20 cellular contexts compared by ENCODE assay signal in genomic region chr14:68160269-68160668, GRCh38.
DNase-seq lines count a peak whose midpoint lies in the region; TF ChIP-seq lines count a peak whose summit lies in the region.
"Had no signal": no experiment of that assay in that cellular context is flagged by ENCODE, and none has a peak within 500 bp of the region (broad histone marks: within the 10 kb centered on the region; RNA-seq: fewer than 3 reads in every experiment).

No MANE protein-coding gene starts in this region.

- DNase-seq in HAP-1 (ENCODE audit: low spot score in 2 of 2): peak; percentile 17 to 44
- no peak for DNase-seq in mesothelial cell of epicardium (ENCODE audit: low spot score in 2 of 2, unreplicated experiment in 2 of 2)
- no peak for DNase-seq in suprapubic skin (ENCODE audit: low spot score in 2 of 2)
- DNase-seq in stimulated activated CD4-positive, alpha-beta T cell treated with anti-CD3 and anti-CD28 coated beads, Interleukin-15, amount 100 ng/mL, for 24 hours: no peak
- no peak for DNase-seq in GM20000 (ENCODE audit: low spot score)
- no peak for DNase-seq in T-helper 1 cell
- DNase-seq: ACHN; C1 segment of cervical spinal cord; CD8-positive, alpha-beta memory T cell; DMS53; EL; NCI-H1105; NCI-H2081 treated with DMSO at 0.1 percent for 48 hours; NCI-H510A; NCI-H748 treated with DMSO at 0.1 percent for 48 hours; RPMI8226; SHP77 treated with DMSO at 0.1 percent for 48 hours had no signal

- in situ Hi-C loops in HAP-1 (cut with MboI; ENCODE audit: low sequenced_read_pairs): no loop called here

- TF ChIP-seq CTCF in VCaP (conservative IDR thresholded peaks at IDR 0.05) (no peak), mesothelial cell of epicardium (IDR thresholded peaks at IDR 0.05; ENCODE audit: unreplicated experiment) (no peak), suprapubic skin (IDR thresholded peaks at IDR 0.05) (no peak), GM20000 (IDR thresholded peaks at IDR 0.05; ENCODE audit: extremely low read depth, missing control alignments) (no peak)

- H3K27ac Mint-ChIP-seq in mesothelial cell of epicardium: peak overlapping the region; percentile 86
- H3K27ac Mint-ChIP-seq: CD8-positive, alpha-beta memory T cell; GM23338 had no signal

- H3K27ac ChIP-seq in VCaP: peak overlapping the region; percentile 4; the same call in 1 of the 2 replicates
- peak overlapping the region; percentile 66 for H3K27ac ChIP-seq in suprapubic skin

- TF ChIP-seq EP300 in suprapubic skin (IDR thresholded peaks at IDR 0.05): no peak

- H3K27me3 Mint-ChIP-seq in mesothelial cell of epicardium (ENCODE audit: low read depth): no peaks in the 10 kb centered on the region
- H3K27me3 Mint-ChIP-seq: CD8-positive, alpha-beta memory T cell had no signal

- H3K4me1 ChIP-seq in HAP-1 (peaks cover 38% of the 10 kb centered on the region), suprapubic skin (peaks cover 46% of the 10 kb centered on the region)

- no peaks in the 10 kb centered on the region for H3K9me3 Mint-ChIP-seq in mesothelial cell of epicardium
- H3K9me3 Mint-ChIP-seq: GM23338 had no signal

- peaks cover 67% of the 10 kb centered on the region for H3K4me1 Mint-ChIP-seq in mesothelial cell of epicardium
- H3K4me1 Mint-ChIP-seq: CD8-positive, alpha-beta memory T cell had no signal

- H3K36me3 ChIP-seq in HAP-1 (replicated peaks) (no peaks in the 10 kb centered on the region), suprapubic skin (no peaks in the 10 kb centered on the region)

- TF ChIP-seq POLR2A in suprapubic skin (IDR thresholded peaks at IDR 0.05): no peak

- H3K4me3 ChIP-seq in HAP-1: no peak overlapping the region
- H3K4me3 ChIP-seq in suprapubic skin: no peak overlapping the region
- H3K4me3 ChIP-seq: GM12878, GM23338 had no signal

- H3K4me3 Mint-ChIP-seq in mesothelial cell of epicardium: no peak overlapping the region
- H3K4me3 Mint-ChIP-seq: CD8-positive, alpha-beta memory T cell; GM23338 had no signal

- H3K27me3 ChIP-seq in HAP-1 (ENCODE audit: low read depth) (peaks cover 7% of the 10 kb centered on the region; the same call in 1 of the 2 replicates), suprapubic skin (no peaks in the 10 kb centered on the region)

- no peaks in the 10 kb centered on the region for H3K9me3 ChIP-seq in HAP-1
- no peaks in the 10 kb centered on the region for H3K9me3 ChIP-seq in suprapubic skin

- no peaks in the 10 kb centered on the region for H3K36me3 Mint-ChIP-seq in mesothelial cell of epicardium

Comparison
In these comparisons a context has a peak if more than half of its experiments do, and no peak if none do; other contexts are left out.
1. DNase-seq: peak in HAP-1 (2 of 2); none in mesothelial cell of epicardium (0 of 2), suprapubic skin (0 of 2), stimulated activated CD4-positive, alpha-beta T cell treated with anti-CD3 and anti-CD28 coated beads, Interleukin-15, amount 100 ng/mL, for 24 hours (single experiment), GM20000 (single experiment) and T-helper 1 cell (0 of 5).